2 cellular contexts compared by ENCODE assay signal in genomic region chr15:80468776-80469175, GRCh38.
TF ChIP-seq lines count a peak whose summit lies in the region.

No MANE protein-coding gene starts in this region.

TF ChIP-seq in IMR-90, 13 proteins besides CTCF, POLR2A, EP300 and RAD21:
- TF ChIP-seq MAZ (IDR thresholded peaks at IDR 0.05; ENCODE audit: borderline replicate concordance, low read depth, low read length) = no peak
- no peak for TF ChIP-seq USF2 (IDR thresholded peaks at IDR 0.05; ENCODE audit: low read depth, low read length)
- TF ChIP-seq CHD1 (IDR thresholded peaks at IDR 0.05; ENCODE audit: low read depth, low read length) = no peak
- no peak for TF ChIP-seq MAFK (IDR thresholded peaks at IDR 0.05; ENCODE audit: low read depth, low read length)
- TF ChIP-seq MXI1 (IDR thresholded peaks at IDR 0.05; ENCODE audit: borderline replicate concordance, low read depth, low read length) = no peak
- TF ChIP-seq CEBPB (IDR thresholded peaks at IDR 0.05; ENCODE audit: low read depth, low read length) = no peak
- no peak for TF ChIP-seq NFE2L2 (IDR thresholded peaks at IDR 0.05; ENCODE audit: low read depth, low read length)

TF ChIP-seq in H1, 55 proteins besides CTCF, POLR2A, EP300 and RAD21:
- TF ChIP-seq ZNF274 (IDR thresholded peaks at IDR 0.05; ENCODE audit: borderline replicate concordance, extremely low read depth, low read length) (no peak), SUZ12 (IDR thresholded peaks at IDR 0.05; ENCODE audit: low read length) (no peak), KDM1A (IDR thresholded peaks at IDR 0.05; ENCODE audit: borderline replicate concordance, low read length) (no peak), TEAD4 (IDR thresholded peaks at IDR 0.05; ENCODE audit: low read depth, low read length) (no peak)
